In the genomic region with DNA sequence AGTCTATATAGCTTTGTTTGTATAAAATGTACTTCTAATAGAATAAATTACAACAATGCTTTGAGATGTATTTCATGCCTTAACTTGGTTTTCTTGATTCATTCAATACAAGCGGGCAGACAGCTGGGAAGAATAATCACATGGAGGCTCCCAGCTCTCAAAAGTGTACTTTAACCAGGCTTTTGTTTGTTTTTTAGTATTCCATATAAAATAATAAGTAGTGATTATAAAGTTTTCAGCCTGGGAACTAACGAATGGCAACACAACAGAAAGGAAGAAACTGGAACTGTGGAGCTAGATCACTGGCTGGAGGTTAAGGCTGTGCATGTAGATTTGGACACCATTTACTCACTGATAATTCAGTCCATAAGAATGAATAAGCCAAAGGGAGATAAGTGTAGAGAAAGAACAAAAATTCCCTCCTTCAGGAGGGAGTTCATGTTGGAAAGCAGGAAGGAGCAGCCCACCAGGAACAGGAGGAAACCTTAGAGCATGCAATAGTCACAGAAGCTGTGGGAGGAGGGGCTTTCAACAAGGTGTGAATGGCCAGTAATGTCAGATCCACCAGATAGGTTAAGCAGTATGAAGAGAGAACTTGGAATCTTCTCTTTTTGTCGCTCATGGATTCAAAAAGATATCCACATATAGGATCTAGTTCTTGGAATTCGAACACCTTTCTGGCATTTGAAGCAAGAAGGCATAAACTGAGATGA, we compare ENCODE assay signal across 31 cellular contexts. TPM values are rescaled to one million over a fixed set of nuclear protein-coding genes. Genes with fewer than 3 reads are reported as not detected.
"Had no signal": no experiment of that assay in that cellular context is flagged by ENCODE, and none has a peak within 500 bp of the region (broad histone marks: within the 10 kb centered on the region; RNA-seq: fewer than 3 reads in every experiment).

No MANE protein-coding gene starts in this region.

- H3K27ac Mint-ChIP-seq: nephron; neural progenitor cell; progenitor cell of endocrine pancreas; stimulated activated naive CD8-positive, alpha-beta T cell treated with anti-CD3 and anti-CD28 coated beads, Interleukin-15, amount 100 ng/mL, for 72 hours had no signal

- H3K4me3 ChIP-seq: dorsolateral prefrontal cortex, gastrocnemius medialis, heart left ventricle, hepatocyte, lower lobe of right lung, neural progenitor cell, right lobe of liver, smooth muscle cell, suprapubic skin, transverse colon, upper lobe of right lung, uterus had no signal

- H3K36me3 ChIP-seq: gastrocnemius medialis, heart left ventricle, lower lobe of right lung, neural progenitor cell, right lobe of liver, suprapubic skin, transverse colon, upper lobe of right lung, uterus had no signal

- H3K4me3 Mint-ChIP-seq: nephron; neural progenitor cell; stimulated activated naive CD8-positive, alpha-beta T cell treated with anti-CD3 and anti-CD28 coated beads, Interleukin-15, amount 100 ng/mL, for 72 hours had no signal

- H3K4me2 ChIP-seq: hepatocyte, neural progenitor cell, smooth muscle cell had no signal

- H3K4me1 Mint-ChIP-seq: nephron; stimulated activated naive CD8-positive, alpha-beta T cell treated with anti-CD3 and anti-CD28 coated beads, Interleukin-15, amount 100 ng/mL, for 72 hours had no signal

- H3K27me3 Mint-ChIP-seq: naive B cell; stimulated activated naive CD8-positive, alpha-beta T cell treated with anti-CD3 and anti-CD28 coated beads, Interleukin-15, amount 100 ng/mL, for 72 hours had no signal

- DNase-seq: dorsolateral prefrontal cortex; effector CD4-positive, alpha-beta T cell; foreskin fibroblast; gastrocnemius medialis; heart left ventricle; left cardiac atrium; left ventricle myocardium superior; lower lobe of right lung; naive B cell; right lobe of liver; stimulated activated CD4-positive, alpha-beta T cell treated with anti-CD3 and anti-CD28 coated beads, Interleukin-12 subunit alpha, Interleukin-12 subunit beta, amount 100 ng/mL, for 4 hours; stimulated activated CD4-positive, alpha-beta T cell treated with anti-CD3 and anti-CD28 coated beads, Interleukin-1b, Interleukin-23, amount 100 ng/mL, for 48 hours; stimulated activated CD4-positive, alpha-beta T cell treated with anti-CD3 and anti-CD28 coated beads, Interleukin-4, amount 100 ng/mL, for 1 hour; stimulated activated CD8-positive, alpha-beta memory T cell treated with anti-CD3 and anti-CD28 coated beads, Interleukin-4, amount 100 ng/mL, for 48 hours; stimulated activated naive CD4-positive, alpha-beta T cell; stimulated activated naive CD8-positive, alpha-beta T cell treated with anti-CD3 and anti-CD28 coated beads, Interleukin-15, amount 100 ng/mL, for 72 hours; transverse colon; upper lobe of right lung; uterus had no signal

- H3K9ac ChIP-seq: neural progenitor cell, parathyroid adenoma had no signal

- H3K27me3 ChIP-seq: dorsolateral prefrontal cortex, gastrocnemius medialis, heart left ventricle, hepatocyte, neural progenitor cell, right lobe of liver, suprapubic skin, transverse colon, upper lobe of right lung, uterus had no signal

- ATAC-seq: esophagus mucosa; gastrocnemius medialis; heart left ventricle; left cardiac atrium; left ventricle myocardium superior; lower lobe of right lung; right lobe of liver; stimulated activated naive CD8-positive, alpha-beta T cell treated with anti-CD3 and anti-CD28 coated beads, Interleukin-15, amount 100 ng/mL, for 72 hours; upper lobe of right lung had no signal

- H3K9me3 ChIP-seq: gastrocnemius medialis, lower lobe of right lung, right lobe of liver, upper lobe of right lung, uterus had no signal

- H3K4me1 ChIP-seq: gastrocnemius medialis, heart left ventricle, lower lobe of right lung, neural progenitor cell, parathyroid adenoma, right lobe of liver, suprapubic skin, upper lobe of right lung, uterus had no signal

- H3K27ac ChIP-seq: dorsolateral prefrontal cortex, epithelial cell of prostate, gastrocnemius medialis, heart left ventricle, hepatocyte, lower lobe of right lung, neural progenitor cell, parathyroid adenoma, right lobe of liver, suprapubic skin, transverse colon, upper lobe of right lung, uterus had no signal

- H2AFZ ChIP-seq: hepatocyte, neural progenitor cell, parathyroid adenoma had no signal

- H3K79me2 ChIP-seq: hepatocyte, parathyroid adenoma had no signal

RNA-seq across cellular contexts. Expression of a gene that starts 41.2 kb away (rescaled TPM):
- total RNA-seq: esophagus mucosa, gastrocnemius medialis, glomerular endothelial cell, hepatocyte, kidney epithelial cell, left cardiac atrium, left ventricle myocardium superior, lower lobe of right lung, osteoblast, progenitor cell of endocrine pancreas, right lobe of liver, smooth muscle cell, transverse colon, upper lobe of right lung, uterus had no signal
- polyA plus RNA-seq: smooth muscle cell had no signal
